Comparison of ENCODE assay signal across 1 cellular context in the genomic region with DNA sequence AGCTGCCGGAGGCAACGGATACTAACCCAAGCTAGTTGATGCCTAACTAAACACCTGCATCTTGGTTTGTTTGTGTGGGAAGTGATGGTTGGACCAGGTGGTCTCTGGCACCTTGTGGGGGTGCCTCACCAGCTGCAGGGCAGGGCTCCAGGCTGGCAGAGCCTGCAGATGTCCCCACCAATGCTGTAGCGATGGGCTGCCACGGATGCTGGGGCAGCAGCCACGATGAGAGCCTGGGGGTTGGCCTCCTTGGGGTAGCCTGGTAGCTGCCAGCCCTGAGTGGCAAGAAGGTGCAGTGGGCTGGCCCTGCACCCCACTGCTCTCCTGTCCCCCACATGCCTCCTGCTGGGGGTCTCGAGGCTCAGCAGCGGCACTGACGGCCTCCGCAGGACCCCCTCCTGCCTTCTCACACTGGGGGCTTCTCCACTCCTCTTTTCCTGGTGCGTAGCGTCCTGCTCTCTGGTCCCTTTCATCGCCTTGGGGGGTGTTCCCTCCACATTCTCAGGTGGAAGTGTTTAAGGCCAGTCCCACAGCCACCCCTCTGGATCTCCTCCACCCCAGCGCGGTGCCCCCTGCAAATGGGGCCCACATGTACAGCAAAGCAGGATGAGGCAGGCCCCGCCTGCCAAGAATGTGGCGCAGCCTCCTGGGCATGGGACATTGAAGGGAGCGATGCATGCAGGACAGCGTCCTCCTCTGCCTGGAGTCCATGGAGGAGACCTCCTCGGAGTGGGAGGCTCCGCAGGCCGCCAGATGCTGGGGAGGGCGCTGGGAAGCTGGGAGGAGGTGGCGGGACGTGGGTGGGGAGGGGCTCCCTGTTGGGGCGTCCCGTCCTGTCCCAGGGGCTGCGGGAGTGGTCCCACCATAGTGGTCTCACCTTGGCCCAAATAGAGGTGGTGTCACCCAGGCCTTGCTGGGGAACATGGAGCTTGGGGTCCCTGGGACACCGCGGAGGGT.
TF ChIP-seq lines count a peak whose summit lies in the region.

No MANE protein-coding gene starts in this region.

TF ChIP-seq in IMR-90, 13 proteins besides CTCF, POLR2A, EP300 and RAD21 (continued from another document):
- no peak for TF ChIP-seq SMC3 (IDR thresholded peaks at IDR 0.05; ENCODE audit: low read depth, low read length)
- no peak for TF ChIP-seq RCOR1 (IDR thresholded peaks at IDR 0.05; ENCODE audit: insufficient replicate concordance, low read length)
- no peak for TF ChIP-seq FOS (IDR thresholded peaks at IDR 0.05; ENCODE audit: low read depth, low read length)
- no peak for TF ChIP-seq BHLHE40 (IDR thresholded peaks at IDR 0.05; ENCODE audit: low read depth, low read length)
- no peak for TF ChIP-seq CEBPB (IDR thresholded peaks at IDR 0.05; ENCODE audit: low read depth, low read length)
- TF ChIP-seq RFX5 (IDR thresholded peaks at IDR 0.05; ENCODE audit: low read depth, low read length) = no peak
- TF ChIP-seq, protein P1, sequence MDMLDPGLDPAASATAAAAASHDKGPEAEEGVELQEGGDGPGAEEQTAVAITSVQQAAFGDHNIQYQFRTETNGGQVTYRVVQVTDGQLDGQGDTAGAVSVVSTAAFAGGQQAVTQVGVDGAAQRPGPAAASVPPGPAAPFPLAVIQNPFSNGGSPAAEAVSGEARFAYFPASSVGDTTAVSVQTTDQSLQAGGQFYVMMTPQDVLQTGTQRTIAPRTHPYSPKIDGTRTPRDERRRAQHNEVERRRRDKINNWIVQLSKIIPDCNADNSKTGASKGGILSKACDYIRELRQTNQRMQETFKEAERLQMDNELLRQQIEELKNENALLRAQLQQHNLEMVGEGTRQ (IDR thresholded peaks at IDR 0.05; ENCODE audit: low read depth, low read length) = no peak
- no peak for TF ChIP-seq MAFK (IDR thresholded peaks at IDR 0.05; ENCODE audit: low read depth, low read length)
TF ChIP-seq in IMR-90: peak in this region for 0.
